In the genomic region with DNA sequence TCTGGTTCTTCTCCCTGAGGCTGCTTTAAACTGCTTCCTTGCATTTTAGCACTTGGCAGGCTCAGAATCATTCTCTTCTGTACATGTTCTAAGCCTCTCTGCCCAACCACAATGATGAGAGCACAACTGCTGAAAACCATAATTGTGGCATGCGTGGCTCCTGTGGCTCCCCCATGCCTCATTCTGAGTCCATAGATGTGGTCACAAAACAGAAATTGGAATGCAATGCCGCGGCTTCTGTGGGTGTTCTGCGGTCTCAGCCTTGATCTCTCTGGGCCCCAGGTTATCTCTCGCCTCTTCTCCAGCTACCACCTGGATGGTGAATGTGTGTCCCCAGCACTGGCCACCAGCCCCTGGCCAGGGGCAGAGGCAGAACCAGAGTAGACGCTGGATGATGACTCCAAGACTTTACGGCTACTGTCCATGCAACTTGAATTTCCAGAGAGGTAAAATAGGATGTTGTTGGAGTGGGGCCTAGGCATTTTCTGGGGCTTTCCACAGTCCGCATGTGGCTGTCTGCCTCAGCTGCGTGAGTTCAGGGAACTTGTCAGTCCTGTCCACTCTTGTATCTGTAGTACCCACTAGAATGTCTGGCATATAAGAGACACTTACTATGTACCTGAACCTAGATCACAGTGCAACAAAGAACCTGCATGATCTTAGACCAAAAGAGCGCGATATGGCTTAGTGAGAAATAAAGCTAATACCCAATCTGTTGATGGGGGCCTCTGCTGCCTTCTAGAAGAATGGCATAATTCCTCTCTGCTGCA, we compare ENCODE assay signal across 1 cellular context.
A peak's percentile ranks its signal among the peaks of the same experiment; 100 is the strongest.
TF ChIP-seq lines count a peak whose summit lies in the region.

No MANE protein-coding gene starts in this region.

TF ChIP-seq in GM12878, 131 proteins besides CTCF, POLR2A, EP300 and RAD21 (continues in another document):
- TF ChIP-seq CBX5 (IDR thresholded peaks at IDR 0.05; ENCODE audit: low read depth) (no peak), SUZ12 (IDR thresholded peaks at IDR 0.05; ENCODE audit: unreplicated experiment) (no peak), RBBP5 (conservative IDR thresholded peaks at IDR 0.05) (no peak), NFXL1 (IDR thresholded peaks at IDR 0.05; ENCODE audit: borderline replicate concordance) (no peak), KDM1A (IDR thresholded peaks at IDR 0.05; ENCODE audit: borderline replicate concordance) (no peak), TCF12 (IDR thresholded peaks at IDR 0.05; ENCODE audit: low read depth, low read length) (peak; percentile 27; the same call in 1 of the 2 replicates), PAX5 (IDR thresholded peaks at IDR 0.05; ENCODE audit: borderline replicate concordance, low read depth, low read length) (peak; percentile 67; the same call in 1 of the 2 replicates), IRF4 (IDR thresholded peaks at IDR 0.05; ENCODE audit: low read depth, low read length) (no peak), CBX3 (IDR thresholded peaks at IDR 0.05; ENCODE audit: borderline replicate concordance, low read depth) (no peak), BCL11A (IDR thresholded peaks at IDR 0.05; ENCODE audit: low read depth, low read length) (no peak), BACH1 (IDR thresholded peaks at IDR 0.05; ENCODE audit: borderline replicate concordance) (no peak), ZBED1 (IDR thresholded peaks at IDR 0.05; ENCODE audit: borderline replicate concordance) (no peak), YY1 (IDR thresholded peaks at IDR 0.05; ENCODE audit: low read depth, low read length) (no peak), SIX5 (IDR thresholded peaks at IDR 0.05; ENCODE audit: low read depth, low read length, severe bottlenecking) (no peak), ZNF217 (IDR thresholded peaks at IDR 0.05) (no peak), EED (IDR thresholded peaks at IDR 0.05; ENCODE audit: low read depth) (peak; percentile 53), GATAD2B (conservative IDR thresholded peaks at IDR 0.05; ENCODE audit: low read depth) (no peak), FOS (IDR thresholded peaks at IDR 0.05; ENCODE audit: borderline replicate concordance, extremely low read depth, insufficient read length) (no peak), ETV6 (conservative IDR thresholded peaks at IDR 0.05 in 1 of 2, IDR thresholded peaks at IDR 0.05 in 1 of 2; ENCODE audit: borderline replicate concordance in 1 of 2, low read depth in 1 of 2) (no peak), WRNIP1 (IDR thresholded peaks at IDR 0.05; ENCODE audit: borderline replicate concordance, low read depth, low read length) (no peak), NFIC (IDR thresholded peaks at IDR 0.05; ENCODE audit: low read depth, low read length) (peak; percentile 54; the same call in 1 of the 2 replicates), ZNF274 (IDR thresholded peaks at IDR 0.05; ENCODE audit: insufficient read depth, insufficient read length) (no peak), KAT2A (conservative IDR thresholded peaks at IDR 0.05; ENCODE audit: control insufficient read depth, low read depth, low read length) (no peak), CEBPB (IDR thresholded peaks at IDR 0.05; ENCODE audit: borderline replicate concordance in 1 of 2, low read depth in 2 of 2, low read length in 2 of 2) (no peak), ZNF24 (IDR thresholded peaks at IDR 0.05) (no peak), SPI1 (IDR thresholded peaks at IDR 0.05; ENCODE audit: borderline replicate concordance, insufficient read depth, low read depth, low read length) (no peak), GABPA (IDR thresholded peaks at IDR 0.05; ENCODE audit: low read depth) (no peak), CHD2 (IDR thresholded peaks at IDR 0.05; ENCODE audit: borderline replicate concordance, low read depth, low read length) (no peak), TAF1 (IDR thresholded peaks at IDR 0.05; ENCODE audit: borderline replicate concordance, low read depth, low read length) (no peak), HDGF (IDR thresholded peaks at IDR 0.05) (no peak), SREBF1 (IDR thresholded peaks at IDR 0.05; ENCODE audit: low read length) (no peak), NKRF (conservative IDR thresholded peaks at IDR 0.05) (no peak), TCF7 (IDR thresholded peaks at IDR 0.05; ENCODE audit: borderline replicate concordance) (peak; percentile 83; the same call in 1 of the 2 replicates), ZNF592 (IDR thresholded peaks at IDR 0.05) (no peak), IKZF2 (IDR thresholded peaks at IDR 0.05) (0 out of 4 replicates have a peak, but pooled peaks of 1 of the 2 experiments have one; percentile 33), JUNB (IDR thresholded peaks at IDR 0.05) (no peak), RB1 (IDR thresholded peaks at IDR 0.05; ENCODE audit: borderline replicate concordance) (no peak), RELA (IDR thresholded peaks at IDR 0.05; ENCODE audit: borderline replicate concordance, partially characterized antibody) (no peak), CBFB (IDR thresholded peaks at IDR 0.05; ENCODE audit: low read depth) (peak; percentile 89), BMI1 (IDR thresholded peaks at IDR 0.05; ENCODE audit: borderline replicate concordance) (no peak)
- TF ChIP-seq, protein P1, sequence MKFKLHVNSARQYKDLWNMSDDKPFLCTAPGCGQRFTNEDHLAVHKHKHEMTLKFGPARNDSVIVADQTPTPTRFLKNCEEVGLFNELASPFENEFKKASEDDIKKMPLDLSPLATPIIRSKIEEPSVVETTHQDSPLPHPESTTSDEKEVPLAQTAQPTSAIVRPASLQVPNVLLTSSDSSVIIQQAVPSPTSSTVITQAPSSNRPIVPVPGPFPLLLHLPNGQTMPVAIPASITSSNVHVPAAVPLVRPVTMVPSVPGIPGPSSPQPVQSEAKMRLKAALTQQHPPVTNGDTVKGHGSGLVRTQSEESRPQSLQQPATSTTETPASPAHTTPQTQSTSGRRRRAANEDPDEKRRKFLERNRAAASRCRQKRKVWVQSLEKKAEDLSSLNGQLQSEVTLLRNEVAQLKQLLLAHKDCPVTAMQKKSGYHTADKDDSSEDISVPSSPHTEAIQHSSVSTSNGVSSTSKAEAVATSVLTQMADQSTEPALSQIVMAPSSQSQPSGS (IDR thresholded peaks at IDR 0.05; ENCODE audit: low read length), result no peak
- TF ChIP-seq, protein P2, sequence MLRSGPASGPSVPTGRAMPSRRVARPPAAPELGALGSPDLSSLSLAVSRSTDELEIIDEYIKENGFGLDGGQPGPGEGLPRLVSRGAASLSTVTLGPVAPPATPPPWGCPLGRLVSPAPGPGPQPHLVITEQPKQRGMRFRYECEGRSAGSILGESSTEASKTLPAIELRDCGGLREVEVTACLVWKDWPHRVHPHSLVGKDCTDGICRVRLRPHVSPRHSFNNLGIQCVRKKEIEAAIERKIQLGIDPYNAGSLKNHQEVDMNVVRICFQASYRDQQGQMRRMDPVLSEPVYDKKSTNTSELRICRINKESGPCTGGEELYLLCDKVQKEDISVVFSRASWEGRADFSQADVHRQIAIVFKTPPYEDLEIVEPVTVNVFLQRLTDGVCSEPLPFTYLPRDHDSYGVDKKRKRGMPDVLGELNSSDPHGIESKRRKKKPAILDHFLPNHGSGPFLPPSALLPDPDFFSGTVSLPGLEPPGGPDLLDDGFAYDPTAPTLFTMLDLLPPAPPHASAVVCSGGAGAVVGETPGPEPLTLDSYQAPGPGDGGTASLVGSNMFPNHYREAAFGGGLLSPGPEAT (IDR thresholded peaks at IDR 0.05; ENCODE audit: low read depth), result no peak
- TF ChIP-seq, protein P3, sequence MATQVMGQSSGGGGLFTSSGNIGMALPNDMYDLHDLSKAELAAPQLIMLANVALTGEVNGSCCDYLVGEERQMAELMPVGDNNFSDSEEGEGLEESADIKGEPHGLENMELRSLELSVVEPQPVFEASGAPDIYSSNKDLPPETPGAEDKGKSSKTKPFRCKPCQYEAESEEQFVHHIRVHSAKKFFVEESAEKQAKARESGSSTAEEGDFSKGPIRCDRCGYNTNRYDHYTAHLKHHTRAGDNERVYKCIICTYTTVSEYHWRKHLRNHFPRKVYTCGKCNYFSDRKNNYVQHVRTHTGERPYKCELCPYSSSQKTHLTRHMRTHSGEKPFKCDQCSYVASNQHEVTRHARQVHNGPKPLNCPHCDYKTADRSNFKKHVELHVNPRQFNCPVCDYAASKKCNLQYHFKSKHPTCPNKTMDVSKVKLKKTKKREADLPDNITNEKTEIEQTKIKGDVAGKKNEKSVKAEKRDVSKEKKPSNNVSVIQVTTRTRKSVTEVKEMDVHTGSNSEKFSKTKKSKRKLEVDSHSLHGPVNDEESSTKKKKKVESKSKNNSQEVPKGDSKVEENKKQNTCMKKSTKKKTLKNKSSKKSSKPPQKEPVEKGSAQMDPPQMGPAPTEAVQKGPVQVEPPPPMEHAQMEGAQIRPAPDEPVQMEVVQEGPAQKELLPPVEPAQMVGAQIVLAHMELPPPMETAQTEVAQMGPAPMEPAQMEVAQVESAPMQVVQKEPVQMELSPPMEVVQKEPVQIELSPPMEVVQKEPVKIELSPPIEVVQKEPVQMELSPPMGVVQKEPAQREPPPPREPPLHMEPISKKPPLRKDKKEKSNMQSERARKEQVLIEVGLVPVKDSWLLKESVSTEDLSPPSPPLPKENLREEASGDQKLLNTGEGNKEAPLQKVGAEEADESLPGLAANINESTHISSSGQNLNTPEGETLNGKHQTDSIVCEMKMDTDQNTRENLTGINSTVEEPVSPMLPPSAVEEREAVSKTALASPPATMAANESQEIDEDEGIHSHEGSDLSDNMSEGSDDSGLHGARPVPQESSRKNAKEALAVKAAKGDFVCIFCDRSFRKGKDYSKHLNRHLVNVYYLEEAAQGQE (IDR thresholded peaks at IDR 0.05; ENCODE audit: low read depth, low read length), result no peak
- TF ChIP-seq, protein P4, sequence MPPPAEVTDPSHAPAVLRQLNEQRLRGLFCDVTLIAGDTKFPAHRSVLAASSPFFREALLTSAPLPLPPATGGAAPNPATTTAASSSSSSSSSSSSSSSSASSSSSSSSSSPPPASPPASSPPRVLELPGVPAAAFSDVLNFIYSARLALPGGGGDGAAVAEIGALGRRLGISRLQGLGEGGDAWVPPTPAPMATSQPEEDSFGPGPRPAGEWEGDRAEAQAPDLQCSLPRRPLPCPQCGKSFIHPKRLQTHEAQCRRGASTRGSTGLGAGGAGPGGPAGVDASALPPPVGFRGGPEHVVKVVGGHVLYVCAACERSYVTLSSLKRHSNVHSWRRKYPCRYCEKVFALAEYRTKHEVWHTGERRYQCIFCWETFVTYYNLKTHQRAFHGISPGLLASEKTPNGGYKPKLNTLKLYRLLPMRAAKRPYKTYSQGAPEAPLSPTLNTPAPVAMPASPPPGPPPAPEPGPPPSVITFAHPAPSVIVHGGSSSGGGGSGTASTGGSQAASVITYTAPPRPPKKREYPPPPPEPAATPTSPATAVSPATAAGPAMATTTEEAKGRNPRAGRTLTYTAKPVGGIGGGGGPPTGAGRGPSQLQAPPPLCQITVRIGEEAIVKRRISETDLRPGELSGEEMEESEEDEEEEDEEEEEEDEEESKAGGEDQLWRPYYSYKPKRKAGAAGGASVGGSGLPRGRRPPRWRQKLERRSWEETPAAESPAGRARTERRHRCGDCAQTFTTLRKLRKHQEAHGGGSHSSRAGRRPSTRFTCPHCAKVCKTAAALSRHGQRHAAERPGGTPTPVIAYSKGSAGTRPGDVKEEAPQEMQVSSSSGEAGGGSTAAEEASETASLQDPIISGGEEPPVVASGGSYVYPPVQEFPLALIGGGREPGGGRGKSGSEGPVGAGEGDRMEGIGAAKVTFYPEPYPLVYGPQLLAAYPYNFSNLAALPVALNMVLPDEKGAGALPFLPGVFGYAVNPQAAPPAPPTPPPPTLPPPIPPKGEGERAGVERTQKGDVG (CRISPR knock-in tag; IDR thresholded peaks at IDR 0.05), result no peak
- TF ChIP-seq, protein P5, sequence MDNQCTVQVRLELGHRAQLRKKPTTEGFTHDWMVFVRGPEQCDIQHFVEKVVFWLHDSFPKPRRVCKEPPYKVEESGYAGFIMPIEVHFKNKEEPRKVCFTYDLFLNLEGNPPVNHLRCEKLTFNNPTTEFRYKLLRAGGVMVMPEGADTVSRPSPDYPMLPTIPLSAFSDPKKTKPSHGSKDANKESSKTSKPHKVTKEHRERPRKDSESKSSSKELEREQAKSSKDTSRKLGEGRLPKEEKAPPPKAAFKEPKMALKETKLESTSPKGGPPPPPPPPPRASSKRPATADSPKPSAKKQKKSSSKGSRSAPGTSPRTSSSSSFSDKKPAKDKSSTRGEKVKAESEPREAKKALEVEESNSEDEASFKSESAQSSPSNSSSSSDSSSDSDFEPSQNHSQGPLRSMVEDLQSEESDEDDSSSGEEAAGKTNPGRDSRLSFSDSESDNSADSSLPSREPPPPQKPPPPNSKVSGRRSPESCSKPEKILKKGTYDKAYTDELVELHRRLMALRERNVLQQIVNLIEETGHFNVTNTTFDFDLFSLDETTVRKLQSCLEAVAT (IDR thresholded peaks at IDR 0.05), result peak; percentile 71; the same call in 1 of the 2 replicates
